ENCODE assay signal across 16 cellular contexts in genomic region chr6:136612666-136613389, GRCh38.
"Had no signal": no experiment of that assay in that cellular context is flagged by ENCODE, and none has a peak within 500 bp of the region (broad histone marks: within the 10 kb centered on the region; RNA-seq: fewer than 3 reads in every experiment).

No MANE protein-coding gene starts in this region.

- H3K79me2 ChIP-seq: parathyroid adenoma had no signal

- H2AFZ ChIP-seq: parathyroid adenoma had no signal

- H3K4me3 Mint-ChIP-seq: activated CD4-positive, alpha-beta T cell treated with anti-CD3 and anti-CD28 coated beads, Interleukin-2, amount 10 ng/mL, durations not matched to agents 7 days and 5 days; naive B cell; stimulated activated memory B cell treated with anti-CD40 and anti-IgM and Interleukin-4, amounts not matched to agents 10 μg/mL and 1 μg/mL and 100 μg/mL, for 72 hours had no signal

- H3K27ac Mint-ChIP-seq: activated CD4-positive, alpha-beta T cell treated with anti-CD3 and anti-CD28 coated beads, Interleukin-2, amount 10 ng/mL, durations not matched to agents 7 days and 5 days; naive B cell; stimulated activated memory B cell treated with anti-CD40 and anti-IgM and Interleukin-4, amounts not matched to agents 10 μg/mL and 1 μg/mL and 100 μg/mL, for 72 hours had no signal

- H3K4me1 ChIP-seq: parathyroid adenoma had no signal

- H3K27me3 ChIP-seq: gastrocnemius medialis, thyroid gland, uterus had no signal

- H3K36me3 ChIP-seq: uterus had no signal

- ATAC-seq: gastrocnemius medialis; stimulated activated memory B cell treated with anti-CD40 and anti-IgM and Interleukin-4, amounts not matched to agents 10 μg/mL and 1 μg/mL and 100 μg/mL, for 72 hours had no signal

- H3K27ac ChIP-seq: epithelial cell of prostate, gastrocnemius medialis, parathyroid adenoma, thyroid gland, uterus had no signal

- FAIRE-seq: TTC549 had no signal

- H3K9me3 ChIP-seq: gastrocnemius medialis, thyroid gland, uterus had no signal

- H3K9ac ChIP-seq: parathyroid adenoma had no signal

- H3K4me3 ChIP-seq: gastrocnemius medialis, lung, thyroid gland, uterus had no signal

- H3K9me3 Mint-ChIP-seq: activated CD4-positive, alpha-beta T cell treated with anti-CD3 and anti-CD28 coated beads, Interleukin-2, amount 10 ng/mL, durations not matched to agents 7 days and 5 days; naive B cell; stimulated activated memory B cell treated with anti-CD40 and anti-IgM and Interleukin-4, amounts not matched to agents 10 μg/mL and 1 μg/mL and 100 μg/mL, for 72 hours had no signal

- DNase-seq: activated CD4-positive, alpha-beta T cell treated with anti-CD3 and anti-CD28 coated beads, Interleukin-2, amount 10 ng/mL, durations not matched to agents 7 days and 5 days; activated CD8-positive, alpha-beta memory T cell treated with anti-CD3 and anti-CD28 coated beads for 24 hours; activated naive CD4-positive, alpha-beta T cell; anterior cingulate cortex; gastrocnemius medialis; islet precursor cell; midbrain; naive B cell; stimulated activated CD4-positive, alpha-beta T cell treated with anti-CD3 and anti-CD28 coated beads, Interleukin-2, amount 100 ng/mL, for 48 hours; thyroid gland; uterus had no signal

- H3K27me3 Mint-ChIP-seq: activated CD4-positive, alpha-beta T cell treated with anti-CD3 and anti-CD28 coated beads, Interleukin-2, amount 10 ng/mL, durations not matched to agents 7 days and 5 days; naive B cell; stimulated activated memory B cell treated with anti-CD40 and anti-IgM and Interleukin-4, amounts not matched to agents 10 μg/mL and 1 μg/mL and 100 μg/mL, for 72 hours had no signal
